In genomic region chr6:126188271-126188909, GRCh38 we compare ENCODE assay signal across 20 cellular contexts.
DNase-seq lines count a peak whose midpoint lies in the region; ATAC-seq and TF ChIP-seq lines count a peak whose summit lies in the region.
"Had no signal": no experiment of that assay in that cellular context is flagged by ENCODE, and none has a peak within 500 bp of the region (broad histone marks: within the 10 kb centered on the region; RNA-seq: fewer than 3 reads in every experiment).

No MANE protein-coding gene starts in this region.

- no peaks in the 10 kb centered on the region for H4K20me1 ChIP-seq in PC-9 (ENCODE audit: insufficient read depth)
- no peaks in the 10 kb centered on the region for H4K20me1 ChIP-seq in osteoblast (ENCODE audit: insufficient read depth, low read length)

- ATAC-seq in GM21619 (IDR thresholded peaks at IDR 0.05; ENCODE audit: unreplicated experiment) (no peak), HG03280 (IDR thresholded peaks at IDR 0.05; ENCODE audit: unreplicated experiment) (no peak), GM18519 (IDR thresholded peaks at IDR 0.05; ENCODE audit: low FRiP score, unreplicated experiment) (no peak)
- ATAC-seq: left colon had no signal

- no peaks in the 10 kb centered on the region for H3K9me2 ChIP-seq in PC-9 (ENCODE audit: insufficient read depth)

- no peak for TF ChIP-seq CTCF in PC-9 (conservative IDR thresholded peaks at IDR 0.05)
- no peak for TF ChIP-seq CTCF in osteoblast (IDR thresholded peaks at IDR 0.05; ENCODE audit: extremely low read depth, low read depth, low read length)

- no peak overlapping the region for H2AFZ ChIP-seq in PC-9
- H2AFZ ChIP-seq in osteoblast (ENCODE audit: low read length): no peak overlapping the region
- H2AFZ ChIP-seq: hepatocyte had no signal

- no TSS peak for BruUV-seq in PC-9 (replicated peaks; lab: Mats Ljungman, UMichigan)

- peaks cover 13% of the 10 kb centered on the region for H3K4me1 ChIP-seq in PC-9 (replicated peaks; ENCODE audit: insufficient read depth)
- H3K4me1 ChIP-seq in osteoblast (ENCODE audit: insufficient read depth, low read length): peaks cover 9% of the 10 kb centered on the region

- no peaks in the 10 kb centered on the region for H3K79me2 ChIP-seq in PC-9 (ENCODE audit: low read depth)
- no peaks in the 10 kb centered on the region for H3K79me2 ChIP-seq in osteoblast (ENCODE audit: insufficient read depth, low read length)
- H3K79me2 ChIP-seq: hepatocyte had no signal

- H3K27me3 ChIP-seq in PC-9 (ENCODE audit: insufficient read depth, low read depth) (no peaks in the 10 kb centered on the region), osteoblast (ENCODE audit: insufficient read depth, low read length) (peaks cover 15% of the 10 kb centered on the region)
- H3K27me3 ChIP-seq: brain microvascular endothelial cell, hepatocyte had no signal

- POLR2A ChIA-PET in PC-9 (lab: Charles Lee; ENCODE audit: unreplicated experiment): no interaction called here

- H3K27ac ChIP-seq in PC-9: no peak overlapping the region
- no peak overlapping the region for H3K27ac ChIP-seq in epithelial cell of prostate
- H3K27ac ChIP-seq in osteoblast (ENCODE audit: low read depth, low read length): no peak overlapping the region
- H3K27ac ChIP-seq: brain microvascular endothelial cell, hepatocyte, KMS-11, thoracic aorta had no signal

- intact Hi-C loops in PC-9 (cut with micrococcal nuclease; ENCODE audit: unreplicated experiment): no loop called here

- H3K4me3 ChIP-seq in PC-9 (no peak overlapping the region), osteoblast (ENCODE audit: insufficient read depth, low read length) (no peak overlapping the region)
- H3K4me3 ChIP-seq: hepatocyte, thoracic aorta had no signal

- DNase-seq in ELR (ENCODE audit: low read depth) (peak; percentile 53), PC-9 (peak in 1 of 2 experiments; percentile 75), epithelial cell of prostate (ENCODE audit: low read depth, low spot score) (peak; percentile 16), osteoblast (ENCODE audit: insufficient read length, low spot score, missing footprints) (no peak), NCI-H1105 treated with DMSO at 0.1 percent for 48 hours (lab: John Stamatoyannopoulos, UW) (no peak)
- DNase-seq: activated CD8-positive, alpha-beta memory T cell treated with anti-CD3 and anti-CD28 coated beads for 24 hours; activated gamma-delta T cell; brain microvascular endothelial cell; endodermal cell; GDM1; left colon; naive B cell; NCI-H1694; NCI-H510A treated with DMSO at 0.1 percent for 48 hours had no signal

- H3K36me3 ChIP-seq in PC-9 (ENCODE audit: low read depth) (no peaks in the 10 kb centered on the region), osteoblast (ENCODE audit: insufficient read depth, low read length) (no peaks in the 10 kb centered on the region)
- H3K36me3 ChIP-seq: brain microvascular endothelial cell, thoracic aorta had no signal

- CTCF ChIA-PET in PC-9 (lab: Charles Lee): no interaction called here

- peaks cover 8% of the 10 kb centered on the region; the same call in 1 of the 2 replicates for H3K9me3 ChIP-seq in PC-9 (ENCODE audit: insufficient read depth, low read depth)
- no peaks in the 10 kb centered on the region for H3K9me3 ChIP-seq in osteoblast (ENCODE audit: low read depth, low read length)
- H3K9me3 ChIP-seq: thoracic aorta had no signal

- H3K4me2 ChIP-seq in PC-9: 0 out of 2 replicates have a peak overlapping the region, but pooled peaks have one; percentile 1
- peak overlapping the region; percentile 53 for H3K4me2 ChIP-seq in osteoblast (ENCODE audit: insufficient read depth, low read length)
- H3K4me2 ChIP-seq: hepatocyte, KMS-11 had no signal

- peaks cover 1% of the 10 kb centered on the region; the same call in 1 of the 2 replicates for H3F3A ChIP-seq in PC-9 (ENCODE audit: insufficient read depth, low read depth)

Comparison
In these comparisons a context has a peak if more than half of its experiments do, and no peak if none do; other contexts are left out.
1. DNase-seq: peak in ELR (single experiment) and epithelial cell of prostate (single experiment); none in osteoblast (single experiment) and NCI-H1105 treated with DMSO at 0.1 percent for 48 hours (single experiment).